In genomic region chr21:34545079-34545884, GRCh38 we compare ENCODE assay signal across 1 cellular context.
A peak's percentile ranks its signal among the peaks of the same experiment; 100 is the strongest.
TF ChIP-seq lines count a peak whose summit lies in the region.

No MANE protein-coding gene starts in this region.

TF ChIP-seq in K562, 482 proteins besides CTCF, POLR2A, EP300 and RAD21 (continued from another document and continues in another):
- no peak for TF ChIP-seq USF2 (CRISPR knock-in tag; IDR thresholded peaks at IDR 0.05)
- no peak for TF ChIP-seq HMGXB4 (CRISPR knock-in tag; IDR thresholded peaks at IDR 0.05)
- no peak for TF ChIP-seq GATAD2B (IDR thresholded peaks at IDR 0.05; ENCODE audit: borderline replicate concordance)
- TF ChIP-seq ATF3 (IDR thresholded peaks at IDR 0.05): peak; percentile 68; the same call in 1 of the 2 replicates
- TF ChIP-seq ATF3 (CRISPR knock-in tag; conservative IDR thresholded peaks at IDR 0.05): no peak
- TF ChIP-seq NR1H2 (CRISPR knock-in tag; IDR thresholded peaks at IDR 0.05): no peak
- TF ChIP-seq RNF219 (CRISPR knock-in tag; IDR thresholded peaks at IDR 0.05): 0 out of 2 replicates have a peak, but pooled peaks have one; percentile 17
- no peak for TF ChIP-seq FOXP4 (CRISPR knock-in tag; IDR thresholded peaks at IDR 0.05; ENCODE audit: borderline replicate concordance)
- no peak for TF ChIP-seq HNRNPL (IDR thresholded peaks at IDR 0.05; ENCODE audit: low read depth, low read length)
- no peak for TF ChIP-seq ZBTB12 (CRISPR knock-in tag; IDR thresholded peaks at IDR 0.05)
- peak; percentile 81; the same call in 1 of the 2 replicates for TF ChIP-seq BCL6 (CRISPR knock-in tag; IDR thresholded peaks at IDR 0.05)
- no peak for TF ChIP-seq SNIP1 (IDR thresholded peaks at IDR 0.05; ENCODE audit: low read depth)
- TF ChIP-seq MXI1 (IDR thresholded peaks at IDR 0.05; ENCODE audit: low read depth, low read length): no peak
- no peak for TF ChIP-seq ZNF277 (CRISPR knock-in tag; IDR thresholded peaks at IDR 0.05; ENCODE audit: borderline replicate concordance)
- TF ChIP-seq ZNF280A (IDR thresholded peaks at IDR 0.05; ENCODE audit: low read depth, partially characterized antibody): no peak
- TF ChIP-seq TCFL5 (CRISPR knock-in tag; conservative IDR thresholded peaks at IDR 0.05): no peak; the same call in 1 of the 2 replicates
- TF ChIP-seq CUX1 (CRISPR knock-in tag; IDR thresholded peaks at IDR 0.05): no peak
- TF ChIP-seq BDP1 (IDR thresholded peaks at IDR 0.05; ENCODE audit: insufficient read depth, insufficient read length): no peak
- TF ChIP-seq SFPQ (IDR thresholded peaks at IDR 0.05; ENCODE audit: low read depth, low read length): no peak
- TF ChIP-seq ZNF668 (CRISPR knock-in tag; IDR thresholded peaks at IDR 0.05): no peak
- no peak for TF ChIP-seq ZNF780A (CRISPR knock-in tag; IDR thresholded peaks at IDR 0.05)
- 0 out of 2 replicates have a peak, but pooled peaks have one; percentile 12 for TF ChIP-seq ZNF41 (CRISPR knock-in tag; conservative IDR thresholded peaks at IDR 0.05)
- TF ChIP-seq U2AF1 (optimal IDR thresholded peaks at IDR 0.05; ENCODE audit: low read depth, low read length): no peak
- TF ChIP-seq JUN (IDR thresholded peaks at IDR 0.05; ENCODE audit: borderline replicate concordance, low read depth, low read length): no peak
- no peak for TF ChIP-seq JUN (CRISPR knock-in tag; IDR thresholded peaks at IDR 0.05; ENCODE audit: borderline replicate concordance)
- no peak for TF ChIP-seq TAF15 (IDR thresholded peaks at IDR 0.05; ENCODE audit: low read depth, low read length)
- peak; percentile 95 for TF ChIP-seq ZNF3 (CRISPR knock-in tag; IDR thresholded peaks at IDR 0.05)
- TF ChIP-seq NCOA2 (IDR thresholded peaks at IDR 0.05; ENCODE audit: partially characterized antibody in 2 of 2): no peak
- no peak for TF ChIP-seq HMG20B (CRISPR knock-in tag; IDR thresholded peaks at IDR 0.05)
- 0 out of 2 replicates have a peak, but pooled peaks have one; percentile 31 for TF ChIP-seq ZNF740 (CRISPR knock-in tag; IDR thresholded peaks at IDR 0.05)
- no peak for TF ChIP-seq ZNF740 (tag; IDR thresholded peaks at IDR 0.05)
